Comparison of ENCODE assay signal across 12 cellular contexts in the genomic region with DNA sequence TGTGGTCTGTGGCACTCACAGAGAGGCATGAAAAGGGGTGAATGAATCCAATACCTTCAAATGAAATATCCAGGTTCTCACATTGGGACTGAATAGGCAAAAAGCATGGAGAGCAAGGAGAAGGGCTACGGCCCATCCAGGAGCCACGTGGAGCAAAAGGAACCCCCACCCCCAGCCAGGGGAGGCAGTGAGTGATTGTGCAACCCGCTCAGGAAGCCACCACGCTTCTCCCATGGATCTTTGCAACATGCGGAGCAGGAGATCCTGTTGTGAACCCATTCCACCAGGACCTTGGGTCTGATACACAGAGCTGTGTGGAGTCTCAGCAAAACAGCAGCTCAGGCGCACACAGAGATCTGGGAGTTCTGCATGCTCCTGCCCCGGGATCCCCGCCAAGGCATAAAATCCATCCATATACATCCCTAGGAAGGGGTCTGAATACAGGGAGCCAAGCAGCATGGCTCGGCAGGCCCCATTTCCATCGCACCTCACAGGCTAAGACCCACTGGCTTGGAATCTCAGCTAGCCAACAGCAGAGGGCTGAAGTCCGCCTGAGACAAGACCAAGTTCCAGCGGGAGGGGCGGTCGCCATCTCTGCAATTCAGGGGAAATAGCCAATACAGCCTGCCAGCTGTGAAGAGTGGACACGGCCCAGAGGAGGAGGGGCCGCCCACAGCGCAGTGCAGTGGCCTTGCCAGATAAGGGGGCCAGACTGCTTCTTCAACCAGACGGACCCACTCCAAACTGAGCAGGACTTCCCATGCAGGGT.
DNase-seq lines count a peak whose midpoint lies in the region; ATAC-seq and TF ChIP-seq lines count a peak whose summit lies in the region.
"Had no signal": no experiment of that assay in that cellular context is flagged by ENCODE, and none has a peak within 500 bp of the region (broad histone marks: within the 10 kb centered on the region; RNA-seq: fewer than 3 reads in every experiment).

No MANE protein-coding gene starts in this region.

- no peak overlapping the region for H2BK20ac ChIP-seq in IMR-90 (ENCODE audit: low read depth, low read length)

- TF ChIP-seq CTCF in IMR-90 (conservative IDR thresholded peaks at IDR 0.05; ENCODE audit: low read depth, low read length) (no peak), progenitor cell of endocrine pancreas (IDR thresholded peaks at IDR 0.05; ENCODE audit: unreplicated experiment) (no peak)

- POLR2A ChIA-PET in IMR-90 (lab: Charles Lee; ENCODE audit: unreplicated experiment) = no interaction called here

- CTCF ChIA-PET in IMR-90 (lab: Yijun Ruan, JAX) = no interaction called here

- no peaks in the 10 kb centered on the region for H3K36me3 ChIP-seq in IMR-90 (ENCODE audit: control insufficient read depth, insufficient read depth, low read length)
- H3K36me3 ChIP-seq: thyroid gland had no signal

- TF ChIP-seq RAD21 in IMR-90 (IDR thresholded peaks at IDR 0.05; ENCODE audit: low read length) = no peak

- no peak overlapping the region for H3K14ac ChIP-seq in IMR-90 (replicated peaks; ENCODE audit: low read depth, low read length)

- H3K27me3 Mint-ChIP-seq in activated naive CD8-positive, alpha-beta T cell treated with anti-CD3 and anti-CD28 coated beads, Interleukin-2, amount 50 U/mL, for 24 hours = no peaks in the 10 kb centered on the region
- no peaks in the 10 kb centered on the region for H3K27me3 Mint-ChIP-seq in progenitor cell of endocrine pancreas

- intact Hi-C loops in IMR-90 (cut with micrococcal nuclease) (no loop called here), left ventricle myocardium superior (cut with micrococcal nuclease) (no loop called here)

- H2BK120ac ChIP-seq in IMR-90 (ENCODE audit: low read depth, low read length) = no peak overlapping the region

- H2AK9ac ChIP-seq in IMR-90 (replicated peaks; ENCODE audit: low read depth, low read length, poor library complexity) = no peak overlapping the region

- no peak overlapping the region for H4K91ac ChIP-seq in IMR-90 (ENCODE audit: insufficient read depth, low read depth, low read length)

- no peak overlapping the region for H3K27ac ChIP-seq in IMR-90 (ENCODE audit: insufficient read depth, low read length)
- H3K27ac ChIP-seq: thyroid gland had no signal

- H3K36me3 Mint-ChIP-seq in activated naive CD8-positive, alpha-beta T cell treated with anti-CD3 and anti-CD28 coated beads, Interleukin-2, amount 50 U/mL, for 24 hours (ENCODE audit: low read depth) = peaks cover 34% of the 10 kb centered on the region
- peaks cover 21% of the 10 kb centered on the region for H3K36me3 Mint-ChIP-seq in progenitor cell of endocrine pancreas (ENCODE audit: insufficient read depth)

- H4K8ac ChIP-seq in IMR-90 (ENCODE audit: low read depth in 2 of 2, low read length in 2 of 2) = no peak overlapping the region

- no peak overlapping the region for H2AK5ac ChIP-seq in IMR-90 (ENCODE audit: low read depth, low read length)

- in situ Hi-C loops in IMR-90 (cut with MboI; ENCODE audit: low sequenced_read_pairs) = no loop called here

- no peaks in the 10 kb centered on the region for H3K4me1 ChIP-seq in IMR-90 (ENCODE audit: control insufficient read depth, insufficient read depth, low read length)
- H3K4me1 ChIP-seq: thyroid gland had no signal

- H3K4me3 ChIP-seq in IMR-90 (ENCODE audit: insufficient read depth, low read depth, low read length) = no peak overlapping the region
- H3K4me3 ChIP-seq: thyroid gland had no signal

- peaks cover 8% of the 10 kb centered on the region for H3K9me3 Mint-ChIP-seq in activated naive CD8-positive, alpha-beta T cell treated with anti-CD3 and anti-CD28 coated beads, Interleukin-2, amount 50 U/mL, for 24 hours
- peaks cover 36% of the 10 kb centered on the region for H3K9me3 Mint-ChIP-seq in progenitor cell of endocrine pancreas (ENCODE audit: low read depth)

- BruUV-seq in IMR-90 (replicated peaks; lab: Mats Ljungman, UMichigan) = no TSS peak

- H3K79me1 ChIP-seq in IMR-90 (ENCODE audit: low read depth in 1 of 2, low read length in 2 of 2) = peaks cover 0 to 8% of the 10 kb centered on the region in 2 experiments; a peak in 1 of 4 replicates

- WGBS in IMR-90 (ENCODE audit: extremely low coverage in 2 of 2, insufficient read length in 1 of 2), 2 experiments = 48% methylated on average over 6 of the region's 18 CpGs; no CpG with 5 or more reads in 1 of the 2 experiments

- peaks cover 16% of the 10 kb centered on the region for H3K4me1 Mint-ChIP-seq in activated naive CD8-positive, alpha-beta T cell treated with anti-CD3 and anti-CD28 coated beads, Interleukin-2, amount 50 U/mL, for 24 hours
- H3K4me1 Mint-ChIP-seq in progenitor cell of endocrine pancreas (ENCODE audit: low read depth) = peaks cover 2% of the 10 kb centered on the region

- DNase-seq in IMR-90 = no peak
- DNase-seq in activated naive CD8-positive, alpha-beta T cell treated with anti-CD3 and anti-CD28 coated beads, Interleukin-2, amount 50 U/mL, for 24 hours = no peak
- peak; percentile 56 for DNase-seq in left ventricle myocardium superior
- DNase-seq in progenitor cell of endocrine pancreas (ENCODE audit: low spot score, unreplicated experiment) = no peak
- no peak for DNase-seq in SW480 (ENCODE audit: low spot score)
- DNase-seq in NCI-H2029 treated with DMSO at 0.1 percent for 48 hours (lab: John Stamatoyannopoulos, UW) = no peak
- DNase-seq in NCI-H2227 treated with DMSO at 0.1 percent for 48 hours (lab: John Stamatoyannopoulos, UW) = no peak
- DNase-seq: CD8-positive, alpha-beta memory T cell; foreskin fibroblast; NCI-H1092 treated with DMSO at 0.1 percent for 48 hours; NCI-H510A treated with DMSO at 0.1 percent for 48 hours had no signal

- no peak overlapping the region for H2AFZ ChIP-seq in IMR-90 (replicated peaks; ENCODE audit: low read length, poor library complexity)

- no peak overlapping the region for H3K18ac ChIP-seq in IMR-90 (ENCODE audit: low read depth, low read length)

- H3K23ac ChIP-seq in IMR-90 (ENCODE audit: low read depth, low read length) = no peak overlapping the region

- ATAC-seq in IMR-90 (ENCODE audit: low read depth) = no peak
- ATAC-seq in activated naive CD8-positive, alpha-beta T cell treated with anti-CD3 and anti-CD28 coated beads, Interleukin-2, amount 50 U/mL, for 24 hours = no peak
- peak; percentile 94 for ATAC-seq in left ventricle myocardium superior

- H3K27me3 ChIP-seq in IMR-90 (ENCODE audit: control insufficient read depth, insufficient read depth, low read length) = no peaks in the 10 kb centered on the region
- H3K27me3 ChIP-seq: thyroid gland had no signal

- no peaks in the 10 kb centered on the region; the same call in 1 of the 2 replicates for H3K9me3 ChIP-seq in IMR-90 (ENCODE audit: control insufficient read depth, insufficient read depth, low read length)
- H3K9me3 ChIP-seq: thyroid gland had no signal

- H4K20me1 ChIP-seq in IMR-90 (ENCODE audit: insufficient read depth, low read length) = no peaks in the 10 kb centered on the region

- H3K9me1 ChIP-seq in IMR-90 (ENCODE audit: insufficient read depth, low read length) = no peaks in the 10 kb centered on the region

- peak overlapping the region; percentile 78 for H3K27ac Mint-ChIP-seq in activated naive CD8-positive, alpha-beta T cell treated with anti-CD3 and anti-CD28 coated beads, Interleukin-2, amount 50 U/mL, for 24 hours
- peak overlapping the region; percentile 78 for H3K27ac Mint-ChIP-seq in progenitor cell of endocrine pancreas

- no peak overlapping the region for H2BK15ac ChIP-seq in IMR-90 (ENCODE audit: low read depth, low read length)

- no peak for TF ChIP-seq POLR2A in IMR-90 (IDR thresholded peaks at IDR 0.05; ENCODE audit: low read depth, low read length)

- H3K56ac ChIP-seq in IMR-90 (ENCODE audit: extremely low read depth, insufficient read depth, low read length) = no peak overlapping the region

- no peak overlapping the region for H2BK5ac ChIP-seq in IMR-90 (ENCODE audit: low read depth, low read length, poor library complexity, severe bottlenecking)

- no peak overlapping the region for H3K4me2 ChIP-seq in IMR-90 (ENCODE audit: low read depth, low read length)

- no peak overlapping the region for H3K9ac ChIP-seq in IMR-90 (ENCODE audit: low read depth, low read length)

- H3K4me3 Mint-ChIP-seq in activated naive CD8-positive, alpha-beta T cell treated with anti-CD3 and anti-CD28 coated beads, Interleukin-2, amount 50 U/mL, for 24 hours = no peak overlapping the region
- no peak overlapping the region for H3K4me3 Mint-ChIP-seq in progenitor cell of endocrine pancreas (ENCODE audit: low read depth)
- H3K4me3 Mint-ChIP-seq: CD8-positive, alpha-beta memory T cell had no signal

- H4K5ac ChIP-seq in IMR-90 (ENCODE audit: low read depth, low read length) = no peak overlapping the region

- H3K4ac ChIP-seq in IMR-90 (ENCODE audit: low read depth, low read length) = no peak overlapping the region

- dilution Hi-C loops in IMR-90 (cut with HindIII; ENCODE audit: low sequenced_read_pairs, unreplicated experiment) = no loop called here

TF ChIP-seq in IMR-90, 13 proteins besides CTCF, POLR2A, EP300 and RAD21:
- no peak for TF ChIP-seq MXI1 (IDR thresholded peaks at IDR 0.05; ENCODE audit: borderline replicate concordance, low read depth, low read length)
- TF ChIP-seq CEBPB (IDR thresholded peaks at IDR 0.05; ENCODE audit: low read depth, low read length) = peak; percentile 29; the same call in 1 of the 2 replicates
